ENCODE assay signal across 8 cellular contexts in the genomic region with DNA sequence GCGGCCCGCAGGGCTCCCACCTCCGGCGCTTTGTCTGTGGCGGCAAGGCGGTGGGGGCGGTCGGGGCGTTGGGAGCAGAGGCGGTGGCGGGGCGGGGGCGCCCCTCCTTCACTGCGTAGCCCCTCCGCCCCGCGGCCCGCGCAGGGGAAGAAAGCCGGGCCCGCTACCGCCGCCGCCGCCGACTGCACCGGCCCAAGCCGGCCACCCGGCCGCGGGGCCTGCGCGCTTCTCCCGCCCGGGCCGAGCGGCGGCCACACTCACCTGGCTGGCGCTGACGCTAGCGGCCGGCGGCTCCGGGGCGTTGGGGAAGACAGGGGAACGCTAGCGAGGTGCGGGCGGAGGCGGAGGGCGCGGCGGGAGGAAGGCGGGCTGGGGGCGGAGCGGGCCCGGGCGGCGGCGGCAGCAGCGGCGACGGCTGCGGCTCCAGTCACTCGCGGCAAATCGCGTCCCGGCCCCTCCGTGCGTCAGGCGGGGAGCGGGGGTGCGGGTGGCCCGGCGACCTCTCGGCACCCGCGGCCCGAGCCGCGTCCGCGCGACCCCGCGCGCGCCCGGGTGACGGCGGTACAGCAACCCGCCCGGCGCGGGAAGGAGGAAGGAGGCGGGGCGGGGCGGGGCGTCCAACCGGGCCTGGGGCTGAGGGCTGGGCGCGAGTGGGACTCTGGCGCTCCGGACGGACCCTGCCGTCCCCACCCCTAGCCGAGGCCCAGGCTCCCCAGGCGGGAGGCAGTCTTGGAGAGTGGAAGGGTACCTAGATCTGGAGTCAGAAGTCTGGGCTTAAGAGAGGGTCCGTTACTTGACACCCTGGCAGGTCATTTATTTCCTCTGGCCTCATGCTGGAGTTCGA. TPM values are rescaled to one million over a fixed set of nuclear protein-coding genes. Genes with fewer than 3 reads are reported as not detected.
DNase-seq lines count a peak whose midpoint lies in the region; ATAC-seq, FAIRE-seq and TF ChIP-seq lines count a peak whose summit lies in the region.

A gene with protein sequence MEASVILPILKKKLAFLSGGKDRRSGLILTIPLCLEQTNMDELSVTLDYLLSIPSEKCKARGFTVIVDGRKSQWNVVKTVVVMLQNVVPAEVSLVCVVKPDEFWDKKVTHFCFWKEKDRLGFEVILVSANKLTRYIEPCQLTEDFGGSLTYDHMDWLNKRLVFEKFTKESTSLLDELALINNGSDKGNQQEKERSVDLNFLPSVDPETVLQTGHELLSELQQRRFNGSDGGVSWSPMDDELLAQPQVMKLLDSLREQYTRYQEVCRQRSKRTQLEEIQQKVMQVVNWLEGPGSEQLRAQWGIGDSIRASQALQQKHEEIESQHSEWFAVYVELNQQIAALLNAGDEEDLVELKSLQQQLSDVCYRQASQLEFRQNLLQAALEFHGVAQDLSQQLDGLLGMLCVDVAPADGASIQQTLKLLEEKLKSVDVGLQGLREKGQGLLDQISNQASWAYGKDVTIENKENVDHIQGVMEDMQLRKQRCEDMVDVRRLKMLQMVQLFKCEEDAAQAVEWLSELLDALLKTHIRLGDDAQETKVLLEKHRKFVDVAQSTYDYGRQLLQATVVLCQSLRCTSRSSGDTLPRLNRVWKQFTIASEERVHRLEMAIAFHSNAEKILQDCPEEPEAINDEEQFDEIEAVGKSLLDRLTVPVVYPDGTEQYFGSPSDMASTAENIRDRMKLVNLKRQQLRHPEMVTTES (minus strand): TSS at position 595 of the 844 bp plus-strand sequence. CDS start 72,991 bp downstream, outside the sequence.

- intact Hi-C loops in Right ventricle myocardium superior (cut with DNase I), result no loop called here

- H3K9me3 Mint-ChIP-seq in activated naive CD8-positive, alpha-beta T cell treated with anti-CD3 and anti-CD28 coated beads for 36 hours, result no peaks in the 10 kb centered on the region

- H3K27me3 Mint-ChIP-seq in activated naive CD8-positive, alpha-beta T cell treated with anti-CD3 and anti-CD28 coated beads for 36 hours, result peaks cover 44% of the 10 kb centered on the region

- H3K4me1 Mint-ChIP-seq in activated naive CD8-positive, alpha-beta T cell treated with anti-CD3 and anti-CD28 coated beads for 36 hours, result peaks cover 5% of the 10 kb centered on the region

- H3K4me1 ChIP-seq in parathyroid adenoma, result peaks cover 4% of the 10 kb centered on the region

- H3K4me3 Mint-ChIP-seq in activated naive CD8-positive, alpha-beta T cell treated with anti-CD3 and anti-CD28 coated beads for 36 hours, result peak within 1 kb of the TSS; percentile 82

- FAIRE-seq in D721Med (lab: Jason Lieb, UNC) (no peak), urothelium cell line (lab: Jason Lieb, UNC) (peak; percentile 17)

- H2AFZ ChIP-seq in parathyroid adenoma, result peak within 1 kb of the TSS; percentile 98

- H3K27me3 ChIP-seq in parathyroid adenoma (ENCODE audit: control insufficient read depth, insufficient read depth, low read length), result no peaks in the 10 kb centered on the region

- H3K4me2 ChIP-seq in parathyroid adenoma (ENCODE audit: low read length), result peak within 1 kb of the TSS; percentile 61

- H3K4me3 ChIP-seq in parathyroid adenoma (ENCODE audit: low read depth, low read length), result peak within 1 kb of the TSS; percentile 49

- no peak for TF ChIP-seq CTCF in D721Med (IDR thresholded peaks at IDR 0.05; ENCODE audit: insufficient read depth, missing control alignments)
- TF ChIP-seq CTCF in parathyroid adenoma (IDR thresholded peaks at IDR 0.05), result no peak

- no peak within 1 kb of the TSS for H3K9ac ChIP-seq in parathyroid adenoma

- peak within 1 kb of the TSS; percentile 61 for H3K27ac ChIP-seq in parathyroid adenoma

- peak; percentile 41 for DNase-seq in D721Med (ENCODE audit: insufficient read length, low spot score)
- DNase-seq in HPDE6-E6E7 (ENCODE audit: extremely low spot score), result peak; percentile 22
- peak; percentile 67 for DNase-seq in activated naive CD8-positive, alpha-beta T cell treated with anti-CD3 and anti-CD28 coated beads for 36 hours
- peak; percentile 86 for DNase-seq in Right ventricle myocardium superior
- peak; percentile 72 for DNase-seq in urothelium cell line (ENCODE audit: low spot score)

- no peaks in the 10 kb centered on the region for H3K9me3 ChIP-seq in parathyroid adenoma (ENCODE audit: control insufficient read depth, low read length)

- peak within 1 kb of the TSS; percentile 51 for H3K27ac Mint-ChIP-seq in activated naive CD8-positive, alpha-beta T cell treated with anti-CD3 and anti-CD28 coated beads for 36 hours

- H3K36me3 ChIP-seq in parathyroid adenoma (ENCODE audit: control insufficient read depth, insufficient read depth, low read length), result no peaks in the 10 kb centered on the region

- ATAC-seq in GM21367 (IDR thresholded peaks at IDR 0.05; ENCODE audit: unreplicated experiment) (peak; percentile 60), SK-N-SH treated with all-trans-retinoic acid at 6 μM for 48 hours (peak; percentile 76), Right ventricle myocardium superior (ENCODE audit: poor library complexity) (peak; percentile 87)

- H3K79me2 ChIP-seq in parathyroid adenoma, result peaks cover 33% of the 10 kb centered on the region

- H3K36me3 Mint-ChIP-seq in activated naive CD8-positive, alpha-beta T cell treated with anti-CD3 and anti-CD28 coated beads for 36 hours, result peaks cover 2% of the 10 kb centered on the region

TF ChIP-seq in SK-N-SH treated with all-trans-retinoic acid at 6 μM for 48 hours, 23 proteins besides CTCF, POLR2A, EP300 and RAD21:
- TF ChIP-seq ESRRG (CRISPR knock-in tag; IDR thresholded peaks at IDR 0.05) (no peak), SNAI2 (CRISPR knock-in tag; IDR thresholded peaks at IDR 0.05) (no peak), TOX (CRISPR knock-in tag; IDR thresholded peaks at IDR 0.05; ENCODE audit: borderline replicate concordance) (no peak), ZFP3 (CRISPR knock-in tag; IDR thresholded peaks at IDR 0.05) (no peak), OSR1 (CRISPR knock-in tag; IDR thresholded peaks at IDR 0.05) (no peak), ZFP30 (CRISPR knock-in tag; IDR thresholded peaks at IDR 0.05) (no peak), ISL1 (CRISPR knock-in tag; IDR thresholded peaks at IDR 0.05) (no peak)
- TF ChIP-seq, protein P1, sequence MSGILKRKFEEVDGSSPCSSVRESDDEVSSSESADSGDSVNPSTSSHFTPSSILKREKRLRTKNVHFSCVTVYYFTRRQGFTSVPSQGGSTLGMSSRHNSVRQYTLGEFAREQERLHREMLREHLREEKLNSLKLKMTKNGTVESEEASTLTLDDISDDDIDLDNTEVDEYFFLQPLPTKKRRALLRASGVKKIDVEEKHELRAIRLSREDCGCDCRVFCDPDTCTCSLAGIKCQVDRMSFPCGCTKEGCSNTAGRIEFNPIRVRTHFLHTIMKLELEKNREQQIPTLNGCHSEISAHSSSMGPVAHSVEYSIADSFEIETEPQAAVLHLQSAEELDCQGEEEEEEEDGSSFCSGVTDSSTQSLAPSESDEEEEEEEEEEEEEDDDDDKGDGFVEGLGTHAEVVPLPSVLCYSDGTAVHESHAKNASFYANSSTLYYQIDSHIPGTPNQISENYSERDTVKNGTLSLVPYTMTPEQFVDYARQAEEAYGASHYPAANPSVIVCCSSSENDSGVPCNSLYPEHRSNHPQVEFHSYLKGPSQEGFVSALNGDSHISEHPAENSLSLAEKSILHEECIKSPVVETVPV (CRISPR knock-in tag; IDR thresholded peaks at IDR 0.05), result no peak
- TF ChIP-seq, protein P2, sequence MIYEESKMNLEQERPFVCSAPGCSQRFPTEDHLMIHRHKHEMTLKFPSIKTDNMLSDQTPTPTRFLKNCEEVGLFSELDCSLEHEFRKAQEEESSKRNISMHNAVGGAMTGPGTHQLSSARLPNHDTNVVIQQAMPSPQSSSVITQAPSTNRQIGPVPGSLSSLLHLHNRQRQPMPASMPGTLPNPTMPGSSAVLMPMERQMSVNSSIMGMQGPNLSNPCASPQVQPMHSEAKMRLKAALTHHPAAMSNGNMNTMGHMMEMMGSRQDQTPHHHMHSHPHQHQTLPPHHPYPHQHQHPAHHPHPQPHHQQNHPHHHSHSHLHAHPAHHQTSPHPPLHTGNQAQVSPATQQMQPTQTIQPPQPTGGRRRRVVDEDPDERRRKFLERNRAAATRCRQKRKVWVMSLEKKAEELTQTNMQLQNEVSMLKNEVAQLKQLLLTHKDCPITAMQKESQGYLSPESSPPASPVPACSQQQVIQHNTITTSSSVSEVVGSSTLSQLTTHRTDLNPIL (CRISPR knock-in tag; IDR thresholded peaks at IDR 0.05; ENCODE audit: low read depth), result no peak
- TF ChIP-seq, protein P3, sequence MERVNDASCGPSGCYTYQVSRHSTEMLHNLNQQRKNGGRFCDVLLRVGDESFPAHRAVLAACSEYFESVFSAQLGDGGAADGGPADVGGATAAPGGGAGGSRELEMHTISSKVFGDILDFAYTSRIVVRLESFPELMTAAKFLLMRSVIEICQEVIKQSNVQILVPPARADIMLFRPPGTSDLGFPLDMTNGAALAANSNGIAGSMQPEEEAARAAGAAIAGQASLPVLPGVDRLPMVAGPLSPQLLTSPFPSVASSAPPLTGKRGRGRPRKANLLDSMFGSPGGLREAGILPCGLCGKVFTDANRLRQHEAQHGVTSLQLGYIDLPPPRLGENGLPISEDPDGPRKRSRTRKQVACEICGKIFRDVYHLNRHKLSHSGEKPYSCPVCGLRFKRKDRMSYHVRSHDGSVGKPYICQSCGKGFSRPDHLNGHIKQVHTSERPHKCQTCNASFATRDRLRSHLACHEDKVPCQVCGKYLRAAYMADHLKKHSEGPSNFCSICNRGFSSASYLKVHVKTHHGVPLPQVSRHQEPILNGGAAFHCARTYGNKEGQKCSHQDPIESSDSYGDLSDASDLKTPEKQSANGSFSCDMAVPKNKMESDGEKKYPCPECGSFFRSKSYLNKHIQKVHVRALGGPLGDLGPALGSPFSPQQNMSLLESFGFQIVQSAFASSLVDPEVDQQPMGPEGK (CRISPR knock-in tag; IDR thresholded peaks at IDR 0.05; ENCODE audit: borderline replicate concordance), result no peak

RNA-seq across cellular contexts. Expression of the gene that starts here (rescaled TPM):
- total RNA-seq in activated naive CD8-positive, alpha-beta T cell treated with anti-CD3 and anti-CD28 coated beads for 36 hours, result 1 to 10 TPM; 4.4 to 5.7 TPM
- total RNA-seq in Right ventricle myocardium superior, result 37.4 TPM

Comparison
In these comparisons a context has a peak if more than half of its experiments do, and no peak if none do; other contexts are left out.
1. Peak in every context shown above with its lines: DNase-seq, ATAC-seq, H3K4me3 ChIP-seq and H3K27ac ChIP-seq.
2. DNase-seq: peak in every context shown above with its lines; median percentile 86 in Right ventricle myocardium superior; 72 in urothelium cell line; 67 in activated naive CD8-positive, alpha-beta T cell treated with anti-CD3 and anti-CD28 coated beads for 36 hours; 41 in D721Med; 22 in HPDE6-E6E7.